Comparison of ENCODE assay signal across 20 cellular contexts in the genomic region with DNA sequence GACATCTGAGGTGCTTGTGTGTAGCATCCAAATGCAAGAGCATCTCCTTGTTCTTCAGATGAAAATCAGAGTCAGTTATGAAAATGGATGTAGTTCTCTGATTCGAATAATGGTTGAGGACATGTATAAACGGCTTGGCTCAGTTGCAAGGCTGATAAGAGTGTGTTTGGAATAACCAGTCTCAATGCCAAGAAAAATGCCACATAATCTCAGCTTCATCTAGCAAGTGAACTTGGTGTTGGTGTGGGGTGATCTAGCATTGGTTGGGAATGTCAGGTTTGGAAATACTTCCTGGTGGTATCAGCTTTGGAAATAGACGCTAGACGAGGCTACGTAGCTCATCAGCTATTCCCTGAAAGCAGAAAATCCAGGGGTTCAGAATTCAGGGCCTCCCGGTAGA.
DNase-seq lines count a peak whose midpoint lies in the region; ATAC-seq, FAIRE-seq and TF ChIP-seq lines count a peak whose summit lies in the region.
"Had no signal": no experiment of that assay in that cellular context is flagged by ENCODE, and none has a peak within 500 bp of the region (broad histone marks: within the 10 kb centered on the region; RNA-seq: fewer than 3 reads in every experiment).

No MANE protein-coding gene starts in this region.

- CTCF ChIA-PET in IMR-90 (lab: Yijun Ruan, JAX) = no interaction called here
- CTCF ChIA-PET in HEK293T (lab: Yijun Ruan, JAX) = no interaction called here

- H3K4me3 ChIP-seq in IMR-90 (ENCODE audit: insufficient read depth, low read depth, low read length) (no peak overlapping the region), esophagus muscularis mucosa (no peak overlapping the region), pancreas (no peak overlapping the region), stomach (no peak overlapping the region)
- H3K4me3 ChIP-seq: A549; BLaER1 treated with 17β-estradiol and CSF1 and Interleukin-3, amounts not matched to agents 10 nM and 100 nM had no signal

- no peaks in the 10 kb centered on the region for H3K4me1 ChIP-seq in IMR-90 (ENCODE audit: control insufficient read depth, insufficient read depth, low read length)
- H3K4me1 ChIP-seq in esophagus muscularis mucosa = peaks cover 0 to 7% (median 0%) of the 10 kb centered on the region in 4 donors
- peaks cover 0 to 8% (median 4%) of the 10 kb centered on the region in 3 donors for H3K4me1 ChIP-seq in pancreas
- H3K4me1 ChIP-seq in stomach = no peaks in the 10 kb centered on the region
- H3K4me1 ChIP-seq: A549; BLaER1 treated with 17β-estradiol and CSF1 and Interleukin-3, amounts not matched to agents 10 nM and 100 nM; Caco-2 had no signal

- no CpG with 5 or more reads among the region's 6 CpGs for WGBS in IMR-90 (ENCODE audit: extremely low coverage in 2 of 2, insufficient read length in 1 of 2), 2 experiments
- WGBS in esophagus muscularis mucosa = 84% methylated on average over 6 of the region's 6 CpGs
- 38 to 46% methylated on average over 6 of the region's 6 CpGs for WGBS in pancreas, 2 donors
- WGBS in stomach, 5 donors = 56 to 72% (median 64%) methylated on average over 6 of the region's 6 CpGs

- H3K79me1 ChIP-seq in IMR-90 (ENCODE audit: low read depth in 1 of 2, low read length in 2 of 2) = no peaks in the 10 kb centered on the region

- H3K18ac ChIP-seq in IMR-90 (ENCODE audit: low read depth, low read length) = no peak overlapping the region

- H4K5ac ChIP-seq in IMR-90 (ENCODE audit: low read depth, low read length) = no peak overlapping the region

- no peak overlapping the region for H2BK5ac ChIP-seq in IMR-90 (ENCODE audit: low read depth, low read length, poor library complexity, severe bottlenecking)

- FAIRE-seq in pancreas (lab: Jason Lieb, UNC) = no peak
- FAIRE-seq: A549, D721Med, G401.6, GM12891, GM19239 had no signal

- no peak for TF ChIP-seq POLR2A in IMR-90 (IDR thresholded peaks at IDR 0.05; ENCODE audit: low read depth, low read length)
- TF ChIP-seq POLR2A in esophagus muscularis mucosa (IDR thresholded peaks at IDR 0.05; ENCODE audit: low read depth) = no peak
- no peak for TF ChIP-seq POLR2A in stomach (IDR thresholded peaks at IDR 0.05)

- TF ChIP-seq CTCF in IMR-90 (conservative IDR thresholded peaks at IDR 0.05; ENCODE audit: low read depth, low read length) (no peak), esophagus muscularis mucosa (IDR thresholded peaks at IDR 0.05) (no peak), pancreas (IDR thresholded peaks at IDR 0.05) (no peak), stomach (IDR thresholded peaks at IDR 0.05) (no peak)

- no peak overlapping the region for H2BK15ac ChIP-seq in IMR-90 (ENCODE audit: low read depth, low read length)

- no peaks in the 10 kb centered on the region for H3K36me3 ChIP-seq in IMR-90 (ENCODE audit: control insufficient read depth, insufficient read depth, low read length)
- H3K36me3 ChIP-seq in esophagus muscularis mucosa = no peaks in the 10 kb centered on the region
- H3K36me3 ChIP-seq in pancreas = no peaks in the 10 kb centered on the region
- H3K36me3 ChIP-seq in stomach = no peaks in the 10 kb centered on the region
- H3K36me3 ChIP-seq: BLaER1 treated with 17β-estradiol and CSF1 and Interleukin-3, amounts not matched to agents 10 nM and 100 nM had no signal

- no peak overlapping the region for H3K4ac ChIP-seq in IMR-90 (ENCODE audit: low read depth, low read length)

- H2BK20ac ChIP-seq in IMR-90 (ENCODE audit: low read depth, low read length) = 0 out of 2 replicates have a peak overlapping the region, but pooled peaks have one; percentile 38

- H2BK120ac ChIP-seq in IMR-90 (ENCODE audit: low read depth, low read length) = no peak overlapping the region

- H3K23ac ChIP-seq in IMR-90 (ENCODE audit: low read depth, low read length) = no peak overlapping the region

- H3K27me3 ChIP-seq in IMR-90 (ENCODE audit: control insufficient read depth, insufficient read depth, low read length) (peaks cover 13% of the 10 kb centered on the region; the same call in 1 of the 2 replicates), esophagus muscularis mucosa (no peaks in the 10 kb centered on the region), pancreas (no peaks in the 10 kb centered on the region), stomach (no peaks in the 10 kb centered on the region)
- H3K27me3 ChIP-seq: BLaER1 treated with 17β-estradiol and CSF1 and Interleukin-3, amounts not matched to agents 10 nM and 100 nM had no signal

- H3K9me3 ChIP-seq in IMR-90 (ENCODE audit: control insufficient read depth, insufficient read depth, low read length) (peaks cover 2% of the 10 kb centered on the region; the same call in 1 of the 2 replicates), esophagus muscularis mucosa (no peaks in the 10 kb centered on the region), pancreas (no peaks in the 10 kb centered on the region), stomach (no peaks in the 10 kb centered on the region)
- H3K9me3 ChIP-seq: A549; BLaER1 treated with 17β-estradiol and CSF1 and Interleukin-3, amounts not matched to agents 10 nM and 100 nM; Caco-2 had no signal

- no peak for TF ChIP-seq RAD21 in IMR-90 (IDR thresholded peaks at IDR 0.05; ENCODE audit: low read length)

- H3K56ac ChIP-seq in IMR-90 (ENCODE audit: extremely low read depth, insufficient read depth, low read length) = no peak overlapping the region

- no peak overlapping the region for H3K9ac ChIP-seq in IMR-90 (ENCODE audit: low read depth, low read length)
- H3K9ac ChIP-seq: BLaER1 treated with 17β-estradiol and CSF1 and Interleukin-3, amounts not matched to agents 10 nM and 100 nM had no signal

- no peaks in the 10 kb centered on the region; the same call in 1 of the 2 replicates for H3K9me1 ChIP-seq in IMR-90 (ENCODE audit: insufficient read depth, low read length)

- no peak overlapping the region for H2AFZ ChIP-seq in IMR-90 (replicated peaks; ENCODE audit: low read length, poor library complexity)

- H2AK5ac ChIP-seq in IMR-90 (ENCODE audit: low read depth, low read length) = no peak overlapping the region

- dilution Hi-C loops in IMR-90 (cut with HindIII; ENCODE audit: low sequenced_read_pairs, unreplicated experiment) = no loop called here

- H3K14ac ChIP-seq in IMR-90 (replicated peaks; ENCODE audit: low read depth, low read length) = no peak overlapping the region

- H3K27ac ChIP-seq in IMR-90 (ENCODE audit: insufficient read depth, low read length) (no peak overlapping the region), esophagus muscularis mucosa (replicated peaks in 1 of 4) (no peak overlapping the region), pancreas (no peak overlapping the region), stomach (no peak overlapping the region)
- H3K27ac ChIP-seq: 22Rv1; A549; BLaER1 treated with 17β-estradiol and CSF1 and Interleukin-3, amounts not matched to agents 10 nM and 100 nM; C4-2B had no signal

- intact Hi-C loops in IMR-90 (cut with micrococcal nuclease) (no loop called here), esophagus muscularis mucosa (cut with DNase I) (no loop called here), pancreas (cut with DNase I) (no loop called here), stomach (cut with DNase I; ENCODE audit: low total_unique reads) (no loop called here)

- H4K8ac ChIP-seq in IMR-90 (ENCODE audit: low read depth in 2 of 2, low read length in 2 of 2) = no peak overlapping the region

- no peaks in the 10 kb centered on the region for H4K20me1 ChIP-seq in IMR-90 (ENCODE audit: insufficient read depth, low read length)
- H4K20me1 ChIP-seq: BLaER1 treated with 17β-estradiol and CSF1 and Interleukin-3, amounts not matched to agents 10 nM and 100 nM had no signal

- DNase-seq in IMR-90 (no peak), esophagus muscularis mucosa (ENCODE audit: extremely low spot score) (peak; percentile 79), pancreas (no peak), stomach (no peak), HEK293T (ENCODE audit: extremely low spot score) (no peak)
- DNase-seq: AML-193; Caco-2; Calu3; CD4-positive, alpha-beta T cell; CD8-positive, alpha-beta T cell; DMS79 treated with DMSO at 0.1 percent for 48 hours; GF-D8 had no signal

- ATAC-seq in IMR-90 (ENCODE audit: low read depth) (no peak), pancreas (peak; percentile 35 to 70 (median 60))
- ATAC-seq: A549; CD8-positive, alpha-beta T cell had no signal

- no peak overlapping the region for H4K91ac ChIP-seq in IMR-90 (ENCODE audit: insufficient read depth, low read depth, low read length)

- POLR2A ChIA-PET in IMR-90 (lab: Charles Lee; ENCODE audit: unreplicated experiment) (no interaction called here), HEK293T (lab: Yijun Ruan, JAX) (no interaction called here)

- in situ Hi-C loops in IMR-90 (cut with MboI; ENCODE audit: low sequenced_read_pairs) = no loop called here

- no peak overlapping the region for H2AK9ac ChIP-seq in IMR-90 (replicated peaks; ENCODE audit: low read depth, low read length, poor library complexity)

- TF ChIP-seq EP300 in esophagus muscularis mucosa (IDR thresholded peaks at IDR 0.05) (no peak), stomach (IDR thresholded peaks at IDR 0.05) (no peak)

- BruUV-seq in IMR-90 (replicated peaks; lab: Mats Ljungman, UMichigan) = no TSS peak

- no peak overlapping the region for H3K4me2 ChIP-seq in IMR-90 (ENCODE audit: low read depth, low read length)
- H3K4me2 ChIP-seq: A549; BLaER1 treated with 17β-estradiol and CSF1 and Interleukin-3, amounts not matched to agents 10 nM and 100 nM had no signal

TF ChIP-seq in IMR-90, 13 proteins besides CTCF, POLR2A, EP300 and RAD21:
- TF ChIP-seq MXI1 (IDR thresholded peaks at IDR 0.05; ENCODE audit: borderline replicate concordance, low read depth, low read length) = no peak
- TF ChIP-seq MAZ (IDR thresholded peaks at IDR 0.05; ENCODE audit: borderline replicate concordance, low read depth, low read length) = no peak

TF ChIP-seq in HEK293T, 16 proteins besides CTCF, POLR2A, EP300 and RAD21:
- TF ChIP-seq FOXM1 (IDR thresholded peaks at IDR 0.05; ENCODE audit: borderline replicate concordance) = no peak
TF ChIP-seq in HEK293T: peak in this region for 0.
